ENCODE assay signal across 2 cellular contexts in genomic region chr1:236154671-236155398, GRCh38.
TF ChIP-seq lines count a peak whose summit lies in the region.

No MANE protein-coding gene starts in this region.

TF ChIP-seq in GM12878, 131 proteins besides CTCF, POLR2A, EP300 and RAD21:
- TF ChIP-seq POLR2AphosphoS2 (IDR thresholded peaks at IDR 0.05; ENCODE audit: low read depth, low read length) (no peak), SMAD5 (IDR thresholded peaks at IDR 0.05; ENCODE audit: low read depth) (no peak), IKZF1 (conservative IDR thresholded peaks at IDR 0.05) (0 out of 2 replicates have a peak, but pooled peaks have one; percentile 32)

TF ChIP-seq in GM23338, 12 proteins besides CTCF, POLR2A, EP300 and RAD21:
- TF ChIP-seq ETS1 (IDR thresholded peaks at IDR 0.05) (no peak), NANOG (IDR thresholded peaks at IDR 0.05; ENCODE audit: borderline replicate concordance) (no peak), CREB1 (CRISPR knock-in tag; IDR thresholded peaks at IDR 0.05; ENCODE audit: low read depth) (no peak), ZNF331 (CRISPR knock-in tag; IDR thresholded peaks at IDR 0.05; ENCODE audit: low read depth) (no peak), ZNF114 (CRISPR knock-in tag; IDR thresholded peaks at IDR 0.05) (no peak), ZNF462 (CRISPR knock-in tag; IDR thresholded peaks at IDR 0.05) (no peak), EZH2phosphoT487 (IDR thresholded peaks at IDR 0.05; ENCODE audit: unreplicated experiment) (no peak)
